Comparison of ENCODE assay signal across 9 cellular contexts in the genomic region with DNA sequence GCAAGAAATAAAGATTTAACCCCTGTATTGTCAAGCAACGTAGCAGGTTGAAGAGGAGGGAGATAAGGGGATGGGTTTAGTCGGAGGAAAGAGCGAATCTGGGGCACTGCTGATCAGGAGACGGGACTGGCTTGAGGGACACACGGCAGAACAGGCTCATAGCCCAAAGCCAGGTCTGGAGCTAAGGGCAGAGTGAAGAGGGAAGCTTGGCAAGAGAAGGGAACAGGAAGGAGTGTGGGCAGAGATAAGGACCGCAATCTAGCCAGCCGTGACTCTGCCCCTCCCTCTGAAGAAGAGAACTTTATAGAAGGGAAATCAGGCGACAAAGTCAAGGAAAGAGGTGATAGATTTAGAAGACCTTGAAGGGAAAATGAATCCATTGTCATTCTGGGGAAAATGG.
DNase-seq lines count a peak whose midpoint lies in the region; ATAC-seq and TF ChIP-seq lines count a peak whose summit lies in the region.
"Had no signal": no experiment of that assay in that cellular context is flagged by ENCODE, and none has a peak within 500 bp of the region (broad histone marks: within the 10 kb centered on the region; RNA-seq: fewer than 3 reads in every experiment).

No MANE protein-coding gene starts in this region.

- CTCF ChIA-PET in activated B cell treated with CpG ODN at 0.5 μM for 24 hours (lab: Charles Lee), result interaction anchor here (0.7 to 4.9 kb wide), 30 partner anchors 10 to 459 kb away, joined by 3 to 79 read pairs (median 6); partner anchors contain the start of genes CAV1 and MET

- peaks cover 19% of the 10 kb centered on the region for H3K4me1 Mint-ChIP-seq in activated T-cell treated with anti-CD3 and anti-CD28 coated beads, Interleukin-2, amount 50 U/mL, for 4 hours (ENCODE audit: low read depth)
- peaks cover 23% of the 10 kb centered on the region for H3K4me1 Mint-ChIP-seq in activated T-cell treated with anti-CD3 and anti-CD28 coated beads, Interleukin-2, amount 50 U/mL, for 24 hours (ENCODE audit: low read depth)
- peaks cover 20% of the 10 kb centered on the region for H3K4me1 Mint-ChIP-seq in activated B cell treated with CpG ODN at 0.5 μM for 24 hours
- H3K4me1 Mint-ChIP-seq in type B pancreatic cell (ENCODE audit: unreplicated experiment), result peaks cover 28% of the 10 kb centered on the region
- H3K4me1 Mint-ChIP-seq in neural progenitor cell, result peaks cover 19% of the 10 kb centered on the region

- H2AFZ ChIP-seq in neural progenitor cell (replicated peaks), result no peak overlapping the region

- intact Hi-C loops in activated B cell treated with CpG ODN at 0.5 μM for 24 hours (cut with micrococcal nuclease), result loop anchor here (2.0 to 10.0 kb wide), 2 partner anchors 78 to 532 kb away; no protein-coding TSS in a partner anchor

- H3K27ac ChIP-seq in liver (ENCODE audit: low read depth in 1 of 2, low read length in 2 of 2), result peak overlapping the region in 1 of 2 donors; percentile 28
- H3K27ac ChIP-seq in neural progenitor cell, result no peak overlapping the region

- H3K9me3 Mint-ChIP-seq in activated T-cell treated with anti-CD3 and anti-CD28 coated beads, Interleukin-2, amount 50 U/mL, for 4 hours, result no peaks in the 10 kb centered on the region
- H3K9me3 Mint-ChIP-seq in activated T-cell treated with anti-CD3 and anti-CD28 coated beads, Interleukin-2, amount 50 U/mL, for 24 hours, result no peaks in the 10 kb centered on the region
- H3K9me3 Mint-ChIP-seq in activated B cell treated with CpG ODN at 0.5 μM for 24 hours, result no peaks in the 10 kb centered on the region
- H3K9me3 Mint-ChIP-seq in type B pancreatic cell, result no peaks in the 10 kb centered on the region
- no peaks in the 10 kb centered on the region for H3K9me3 Mint-ChIP-seq in neural progenitor cell

- H3K27me3 Mint-ChIP-seq in activated T-cell treated with anti-CD3 and anti-CD28 coated beads, Interleukin-2, amount 50 U/mL, for 4 hours (ENCODE audit: low read depth), result peaks cover 35% of the 10 kb centered on the region
- peaks cover 43% of the 10 kb centered on the region for H3K27me3 Mint-ChIP-seq in activated T-cell treated with anti-CD3 and anti-CD28 coated beads, Interleukin-2, amount 50 U/mL, for 24 hours
- peaks cover 13% of the 10 kb centered on the region for H3K27me3 Mint-ChIP-seq in activated B cell treated with CpG ODN at 0.5 μM for 24 hours
- H3K27me3 Mint-ChIP-seq in type B pancreatic cell, result no peaks in the 10 kb centered on the region
- peaks cover 5% of the 10 kb centered on the region for H3K27me3 Mint-ChIP-seq in neural progenitor cell (ENCODE audit: insufficient read depth, low read depth)

- POLR2A ChIA-PET in activated B cell treated with CpG ODN at 0.5 μM for 24 hours (lab: Charles Lee), result interaction anchor here (1.0 kb wide), 1 partner anchor 194 kb away, joined by 3 read pairs; no protein-coding TSS in a partner anchor

- no peaks in the 10 kb centered on the region for H4K20me1 ChIP-seq in neural progenitor cell (ENCODE audit: low read depth)

- H3K27me3 ChIP-seq in liver (ENCODE audit: control insufficient read depth in 4 of 4, insufficient read depth in 4 of 4, low read length in 3 of 4) (no peaks in the 10 kb centered on the region), neural progenitor cell (no peaks in the 10 kb centered on the region)

- ATAC-seq in activated T-cell treated with anti-CD3 and anti-CD28 coated beads, Interleukin-2, amount 50 U/mL, for 4 hours, result no peak
- ATAC-seq in activated B cell treated with CpG ODN at 0.5 μM for 24 hours (ENCODE audit: low read depth) (peak; percentile 34), HG02840 (IDR thresholded peaks at IDR 0.05; ENCODE audit: low FRiP score, unreplicated experiment) (no peak)

- no peaks in the 10 kb centered on the region for H3K36me3 Mint-ChIP-seq in activated T-cell treated with anti-CD3 and anti-CD28 coated beads, Interleukin-2, amount 50 U/mL, for 4 hours (ENCODE audit: insufficient read depth)
- H3K36me3 Mint-ChIP-seq in activated T-cell treated with anti-CD3 and anti-CD28 coated beads, Interleukin-2, amount 50 U/mL, for 24 hours (ENCODE audit: low read depth), result no peaks in the 10 kb centered on the region
- no peaks in the 10 kb centered on the region for H3K36me3 Mint-ChIP-seq in activated B cell treated with CpG ODN at 0.5 μM for 24 hours (ENCODE audit: low read depth)
- no peaks in the 10 kb centered on the region for H3K36me3 Mint-ChIP-seq in type B pancreatic cell
- H3K36me3 Mint-ChIP-seq in neural progenitor cell, result no peaks in the 10 kb centered on the region

- H3F3A ChIP-seq in neural progenitor cell (ENCODE audit: low read depth), result peaks cover 3% of the 10 kb centered on the region

- H3K4me3 ChIP-seq in liver (ENCODE audit: low read depth in 1 of 3, low read length in 3 of 3) (peak overlapping the region; percentile 18 to 45 (median 36)), neural progenitor cell (no peak overlapping the region)

- H3K9me3 ChIP-seq in liver (ENCODE audit: control insufficient read depth in 4 of 4, low read length in 3 of 4), result no peaks in the 10 kb centered on the region
- H3K9me3 ChIP-seq in neural progenitor cell (ENCODE audit: low read depth), result no peaks in the 10 kb centered on the region

- H3K4me1 ChIP-seq in liver (ENCODE audit: control insufficient read depth in 4 of 4, insufficient read depth in 4 of 4, low read length in 3 of 4) (peaks cover 0 to 15% (median 13%) of the 10 kb centered on the region in 4 donors), neural progenitor cell (peaks cover 12% of the 10 kb centered on the region)

- peak overlapping the region; percentile 33 for H3K4me3 Mint-ChIP-seq in activated T-cell treated with anti-CD3 and anti-CD28 coated beads, Interleukin-2, amount 50 U/mL, for 4 hours
- no peak overlapping the region for H3K4me3 Mint-ChIP-seq in activated T-cell treated with anti-CD3 and anti-CD28 coated beads, Interleukin-2, amount 50 U/mL, for 24 hours
- H3K4me3 Mint-ChIP-seq in activated B cell treated with CpG ODN at 0.5 μM for 24 hours (peak overlapping the region; percentile 44), type B pancreatic cell (peak overlapping the region; percentile 61), neural progenitor cell (no peak overlapping the region)

- 12% methylated on average over 8 of the region's 8 CpGs for WGBS in liver

- no peak for DNase-seq in activated T-cell treated with anti-CD3 and anti-CD28 coated beads, Interleukin-2, amount 50 U/mL, for 4 hours
- no peak for DNase-seq in activated T-cell treated with anti-CD3 and anti-CD28 coated beads, Interleukin-2, amount 50 U/mL, for 24 hours
- DNase-seq in activated B cell treated with CpG ODN at 0.5 μM for 24 hours (no peak), type B pancreatic cell (ENCODE audit: extremely low spot score, unreplicated experiment) (no peak), neural progenitor cell (ENCODE audit: low spot score) (no peak), HuH-7.5 (ENCODE audit: low spot score) (no peak)
- DNase-seq: NCI-H774 had no signal

- no peaks in the 10 kb centered on the region for H3K79me2 ChIP-seq in neural progenitor cell (ENCODE audit: low read depth)

- no peak overlapping the region for H3K27ac Mint-ChIP-seq in activated T-cell treated with anti-CD3 and anti-CD28 coated beads, Interleukin-2, amount 50 U/mL, for 24 hours
- H3K27ac Mint-ChIP-seq in activated B cell treated with CpG ODN at 0.5 μM for 24 hours, result no peak overlapping the region
- H3K27ac Mint-ChIP-seq in type B pancreatic cell, result no peak overlapping the region
- no peak overlapping the region for H3K27ac Mint-ChIP-seq in neural progenitor cell

- peak overlapping the region; percentile 18 to 63 for H3K9ac ChIP-seq in liver (ENCODE audit: low read depth in 1 of 2, low read length in 2 of 2)
- H3K9ac ChIP-seq in neural progenitor cell, result no peak overlapping the region

- TF ChIP-seq CTCF in activated B cell treated with CpG ODN at 0.5 μM for 24 hours (IDR thresholded peaks at IDR 0.05) (no peak), liver (IDR thresholded peaks at IDR 0.05; ENCODE audit: low read depth, low read length, missing input control) (no peak), type B pancreatic cell (conservative IDR thresholded peaks at IDR 0.05) (no peak), neural progenitor cell (IDR thresholded peaks at IDR 0.05) (no peak)

- H3K36me3 ChIP-seq in liver (ENCODE audit: control insufficient read depth in 4 of 4, insufficient read depth in 3 of 4, low read depth in 1 of 4, low read length in 3 of 4) (no peaks in the 10 kb centered on the region), neural progenitor cell (no peaks in the 10 kb centered on the region)

- peak in 1 of 2 donors; percentile 3 for TF ChIP-seq RAD21 in liver (IDR thresholded peaks at IDR 0.05)

- no peak overlapping the region for H3K4me2 ChIP-seq in neural progenitor cell

TF ChIP-seq in liver, 16 proteins besides CTCF, POLR2A, EP300 and RAD21 (continues in another document):
- no peak for TF ChIP-seq NR2F2 (IDR thresholded peaks at IDR 0.05)
- TF ChIP-seq FOXA1 (IDR thresholded peaks at IDR 0.05), result no peak
- no peak for TF ChIP-seq JUND (IDR thresholded peaks at IDR 0.05)
- TF ChIP-seq FOXA2 (IDR thresholded peaks at IDR 0.05), result no peak
- TF ChIP-seq TAF1 (conservative IDR thresholded peaks at IDR 0.05), result no peak
- no peak for TF ChIP-seq HNF4A (conservative IDR thresholded peaks at IDR 0.05)
- no peak for TF ChIP-seq HNF4G (IDR thresholded peaks at IDR 0.05)
- TF ChIP-seq, protein P1, sequence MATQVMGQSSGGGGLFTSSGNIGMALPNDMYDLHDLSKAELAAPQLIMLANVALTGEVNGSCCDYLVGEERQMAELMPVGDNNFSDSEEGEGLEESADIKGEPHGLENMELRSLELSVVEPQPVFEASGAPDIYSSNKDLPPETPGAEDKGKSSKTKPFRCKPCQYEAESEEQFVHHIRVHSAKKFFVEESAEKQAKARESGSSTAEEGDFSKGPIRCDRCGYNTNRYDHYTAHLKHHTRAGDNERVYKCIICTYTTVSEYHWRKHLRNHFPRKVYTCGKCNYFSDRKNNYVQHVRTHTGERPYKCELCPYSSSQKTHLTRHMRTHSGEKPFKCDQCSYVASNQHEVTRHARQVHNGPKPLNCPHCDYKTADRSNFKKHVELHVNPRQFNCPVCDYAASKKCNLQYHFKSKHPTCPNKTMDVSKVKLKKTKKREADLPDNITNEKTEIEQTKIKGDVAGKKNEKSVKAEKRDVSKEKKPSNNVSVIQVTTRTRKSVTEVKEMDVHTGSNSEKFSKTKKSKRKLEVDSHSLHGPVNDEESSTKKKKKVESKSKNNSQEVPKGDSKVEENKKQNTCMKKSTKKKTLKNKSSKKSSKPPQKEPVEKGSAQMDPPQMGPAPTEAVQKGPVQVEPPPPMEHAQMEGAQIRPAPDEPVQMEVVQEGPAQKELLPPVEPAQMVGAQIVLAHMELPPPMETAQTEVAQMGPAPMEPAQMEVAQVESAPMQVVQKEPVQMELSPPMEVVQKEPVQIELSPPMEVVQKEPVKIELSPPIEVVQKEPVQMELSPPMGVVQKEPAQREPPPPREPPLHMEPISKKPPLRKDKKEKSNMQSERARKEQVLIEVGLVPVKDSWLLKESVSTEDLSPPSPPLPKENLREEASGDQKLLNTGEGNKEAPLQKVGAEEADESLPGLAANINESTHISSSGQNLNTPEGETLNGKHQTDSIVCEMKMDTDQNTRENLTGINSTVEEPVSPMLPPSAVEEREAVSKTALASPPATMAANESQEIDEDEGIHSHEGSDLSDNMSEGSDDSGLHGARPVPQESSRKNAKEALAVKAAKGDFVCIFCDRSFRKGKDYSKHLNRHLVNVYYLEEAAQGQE (IDR thresholded peaks at IDR 0.05), result no peak

Comparison
In these comparisons a context has a peak if more than half of its experiments do, and no peak if none do; other contexts are left out.
1. H3K4me3 Mint-ChIP-seq: peak in activated T-cell treated with anti-CD3 and anti-CD28 coated beads, Interleukin-2, amount 50 U/mL, for 4 hours (single experiment), activated B cell treated with CpG ODN at 0.5 μM for 24 hours (single experiment) and type B pancreatic cell (single experiment); none in activated T-cell treated with anti-CD3 and anti-CD28 coated beads, Interleukin-2, amount 50 U/mL, for 24 hours (single experiment) and neural progenitor cell (single experiment).